1 cellular context compared by ENCODE assay signal in the genomic region with DNA sequence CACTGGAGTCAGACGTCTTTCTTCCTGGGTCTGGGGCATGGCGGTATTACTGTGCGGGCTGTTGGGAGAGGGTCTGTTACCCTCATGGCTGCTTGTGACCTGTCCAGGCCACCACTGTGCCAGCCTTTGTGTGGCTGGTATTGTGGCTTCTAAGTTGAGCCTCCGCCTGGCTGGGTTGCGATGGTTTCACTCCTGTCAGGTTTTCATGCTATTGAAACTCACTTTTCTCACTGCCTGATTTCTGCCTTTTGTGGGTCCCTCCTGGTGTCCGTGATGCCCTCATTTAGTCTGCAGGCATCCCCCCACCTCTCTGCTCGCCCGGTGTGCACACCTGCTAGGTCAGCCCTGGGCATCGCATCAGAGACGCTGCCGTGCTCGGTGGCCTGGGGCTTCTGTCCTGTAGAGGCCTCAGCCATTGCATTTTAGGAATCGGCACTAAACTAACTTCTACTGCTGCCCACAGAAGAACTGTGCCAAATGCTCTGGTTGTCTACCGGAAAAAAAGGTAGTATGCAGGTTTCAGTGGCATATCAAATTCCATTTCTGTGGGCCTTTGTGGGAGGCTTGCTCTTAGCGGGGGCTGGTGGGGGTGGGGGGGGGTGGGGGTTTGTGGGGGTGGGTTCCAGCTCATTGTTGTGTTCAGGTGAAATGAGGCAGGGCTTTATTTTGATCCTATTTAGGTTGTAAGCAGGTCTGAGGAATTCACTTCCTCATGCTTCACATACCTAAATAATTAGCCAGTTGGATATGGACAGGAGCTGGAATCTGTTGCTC.
TF ChIP-seq lines count a peak whose summit lies in the region.

No MANE protein-coding gene starts in this region.

TF ChIP-seq in WTC11, 78 proteins besides CTCF, POLR2A, EP300 and RAD21 (continued from another document):
- TF ChIP-seq, protein P1, sequence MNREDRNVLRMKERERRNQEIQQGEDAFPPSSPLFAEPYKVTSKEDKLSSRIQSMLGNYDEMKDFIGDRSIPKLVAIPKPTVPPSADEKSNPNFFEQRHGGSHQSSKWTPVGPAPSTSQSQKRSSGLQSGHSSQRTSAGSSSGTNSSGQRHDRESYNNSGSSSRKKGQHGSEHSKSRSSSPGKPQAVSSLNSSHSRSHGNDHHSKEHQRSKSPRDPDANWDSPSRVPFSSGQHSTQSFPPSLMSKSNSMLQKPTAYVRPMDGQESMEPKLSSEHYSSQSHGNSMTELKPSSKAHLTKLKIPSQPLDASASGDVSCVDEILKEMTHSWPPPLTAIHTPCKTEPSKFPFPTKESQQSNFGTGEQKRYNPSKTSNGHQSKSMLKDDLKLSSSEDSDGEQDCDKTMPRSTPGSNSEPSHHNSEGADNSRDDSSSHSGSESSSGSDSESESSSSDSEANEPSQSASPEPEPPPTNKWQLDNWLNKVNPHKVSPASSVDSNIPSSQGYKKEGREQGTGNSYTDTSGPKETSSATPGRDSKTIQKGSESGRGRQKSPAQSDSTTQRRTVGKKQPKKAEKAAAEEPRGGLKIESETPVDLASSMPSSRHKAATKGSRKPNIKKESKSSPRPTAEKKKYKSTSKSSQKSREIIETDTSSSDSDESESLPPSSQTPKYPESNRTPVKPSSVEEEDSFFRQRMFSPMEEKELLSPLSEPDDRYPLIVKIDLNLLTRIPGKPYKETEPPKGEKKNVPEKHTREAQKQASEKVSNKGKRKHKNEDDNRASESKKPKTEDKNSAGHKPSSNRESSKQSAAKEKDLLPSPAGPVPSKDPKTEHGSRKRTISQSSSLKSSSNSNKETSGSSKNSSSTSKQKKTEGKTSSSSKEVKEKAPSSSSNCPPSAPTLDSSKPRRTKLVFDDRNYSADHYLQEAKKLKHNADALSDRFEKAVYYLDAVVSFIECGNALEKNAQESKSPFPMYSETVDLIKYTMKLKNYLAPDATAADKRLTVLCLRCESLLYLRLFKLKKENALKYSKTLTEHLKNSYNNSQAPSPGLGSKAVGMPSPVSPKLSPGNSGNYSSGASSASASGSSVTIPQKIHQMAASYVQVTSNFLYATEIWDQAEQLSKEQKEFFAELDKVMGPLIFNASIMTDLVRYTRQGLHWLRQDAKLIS (CRISPR knock-in tag; IDR thresholded peaks at IDR 0.05; ENCODE audit: borderline replicate concordance) = no peak
- TF ChIP-seq NR1H2 (CRISPR knock-in tag; IDR thresholded peaks at IDR 0.05) (no peak), GTF2I (CRISPR knock-in tag; conservative IDR thresholded peaks at IDR 0.05) (no peak), ZNF671 (CRISPR knock-in tag; IDR thresholded peaks at IDR 0.05) (no peak), NFATC4 (CRISPR knock-in tag; IDR thresholded peaks at IDR 0.05) (no peak), SMAD4 (CRISPR knock-in tag; IDR thresholded peaks at IDR 0.05) (no peak), ELF4 (CRISPR knock-in tag; IDR thresholded peaks at IDR 0.05; ENCODE audit: low read depth) (no peak), SP1 (CRISPR knock-in tag; conservative IDR thresholded peaks at IDR 0.05) (no peak), RORB (CRISPR knock-in tag; IDR thresholded peaks at IDR 0.05) (no peak), SMAD3 (CRISPR knock-in tag; IDR thresholded peaks at IDR 0.05; ENCODE audit: borderline replicate concordance) (no peak), CREM (CRISPR knock-in tag; IDR thresholded peaks at IDR 0.05) (no peak), KAT7 (CRISPR knock-in tag; IDR thresholded peaks at IDR 0.05; ENCODE audit: borderline replicate concordance) (no peak), JAZF1 (CRISPR knock-in tag; IDR thresholded peaks at IDR 0.05) (no peak)
- TF ChIP-seq, protein P2, sequence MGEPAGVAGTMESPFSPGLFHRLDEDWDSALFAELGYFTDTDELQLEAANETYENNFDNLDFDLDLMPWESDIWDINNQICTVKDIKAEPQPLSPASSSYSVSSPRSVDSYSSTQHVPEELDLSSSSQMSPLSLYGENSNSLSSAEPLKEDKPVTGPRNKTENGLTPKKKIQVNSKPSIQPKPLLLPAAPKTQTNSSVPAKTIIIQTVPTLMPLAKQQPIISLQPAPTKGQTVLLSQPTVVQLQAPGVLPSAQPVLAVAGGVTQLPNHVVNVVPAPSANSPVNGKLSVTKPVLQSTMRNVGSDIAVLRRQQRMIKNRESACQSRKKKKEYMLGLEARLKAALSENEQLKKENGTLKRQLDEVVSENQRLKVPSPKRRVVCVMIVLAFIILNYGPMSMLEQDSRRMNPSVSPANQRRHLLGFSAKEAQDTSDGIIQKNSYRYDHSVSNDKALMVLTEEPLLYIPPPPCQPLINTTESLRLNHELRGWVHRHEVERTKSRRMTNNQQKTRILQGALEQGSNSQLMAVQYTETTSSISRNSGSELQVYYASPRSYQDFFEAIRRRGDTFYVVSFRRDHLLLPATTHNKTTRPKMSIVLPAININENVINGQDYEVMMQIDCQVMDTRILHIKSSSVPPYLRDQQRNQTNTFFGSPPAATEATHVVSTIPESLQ (CRISPR knock-in tag; IDR thresholded peaks at IDR 0.05) = no peak
- TF ChIP-seq, protein P3, sequence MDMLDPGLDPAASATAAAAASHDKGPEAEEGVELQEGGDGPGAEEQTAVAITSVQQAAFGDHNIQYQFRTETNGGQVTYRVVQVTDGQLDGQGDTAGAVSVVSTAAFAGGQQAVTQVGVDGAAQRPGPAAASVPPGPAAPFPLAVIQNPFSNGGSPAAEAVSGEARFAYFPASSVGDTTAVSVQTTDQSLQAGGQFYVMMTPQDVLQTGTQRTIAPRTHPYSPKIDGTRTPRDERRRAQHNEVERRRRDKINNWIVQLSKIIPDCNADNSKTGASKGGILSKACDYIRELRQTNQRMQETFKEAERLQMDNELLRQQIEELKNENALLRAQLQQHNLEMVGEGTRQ (CRISPR knock-in tag; IDR thresholded peaks at IDR 0.05) = no peak
- TF ChIP-seq, protein P4, sequence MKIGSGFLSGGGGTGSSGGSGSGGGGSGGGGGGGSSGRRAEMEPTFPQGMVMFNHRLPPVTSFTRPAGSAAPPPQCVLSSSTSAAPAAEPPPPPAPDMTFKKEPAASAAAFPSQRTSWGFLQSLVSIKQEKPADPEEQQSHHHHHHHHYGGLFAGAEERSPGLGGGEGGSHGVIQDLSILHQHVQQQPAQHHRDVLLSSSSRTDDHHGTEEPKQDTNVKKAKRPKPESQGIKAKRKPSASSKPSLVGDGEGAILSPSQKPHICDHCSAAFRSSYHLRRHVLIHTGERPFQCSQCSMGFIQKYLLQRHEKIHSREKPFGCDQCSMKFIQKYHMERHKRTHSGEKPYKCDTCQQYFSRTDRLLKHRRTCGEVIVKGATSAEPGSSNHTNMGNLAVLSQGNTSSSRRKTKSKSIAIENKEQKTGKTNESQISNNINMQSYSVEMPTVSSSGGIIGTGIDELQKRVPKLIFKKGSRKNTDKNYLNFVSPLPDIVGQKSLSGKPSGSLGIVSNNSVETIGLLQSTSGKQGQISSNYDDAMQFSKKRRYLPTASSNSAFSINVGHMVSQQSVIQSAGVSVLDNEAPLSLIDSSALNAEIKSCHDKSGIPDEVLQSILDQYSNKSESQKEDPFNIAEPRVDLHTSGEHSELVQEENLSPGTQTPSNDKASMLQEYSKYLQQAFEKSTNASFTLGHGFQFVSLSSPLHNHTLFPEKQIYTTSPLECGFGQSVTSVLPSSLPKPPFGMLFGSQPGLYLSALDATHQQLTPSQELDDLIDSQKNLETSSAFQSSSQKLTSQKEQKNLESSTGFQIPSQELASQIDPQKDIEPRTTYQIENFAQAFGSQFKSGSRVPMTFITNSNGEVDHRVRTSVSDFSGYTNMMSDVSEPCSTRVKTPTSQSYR (CRISPR knock-in tag; IDR thresholded peaks at IDR 0.05) = no peak
- TF ChIP-seq, protein P5, sequence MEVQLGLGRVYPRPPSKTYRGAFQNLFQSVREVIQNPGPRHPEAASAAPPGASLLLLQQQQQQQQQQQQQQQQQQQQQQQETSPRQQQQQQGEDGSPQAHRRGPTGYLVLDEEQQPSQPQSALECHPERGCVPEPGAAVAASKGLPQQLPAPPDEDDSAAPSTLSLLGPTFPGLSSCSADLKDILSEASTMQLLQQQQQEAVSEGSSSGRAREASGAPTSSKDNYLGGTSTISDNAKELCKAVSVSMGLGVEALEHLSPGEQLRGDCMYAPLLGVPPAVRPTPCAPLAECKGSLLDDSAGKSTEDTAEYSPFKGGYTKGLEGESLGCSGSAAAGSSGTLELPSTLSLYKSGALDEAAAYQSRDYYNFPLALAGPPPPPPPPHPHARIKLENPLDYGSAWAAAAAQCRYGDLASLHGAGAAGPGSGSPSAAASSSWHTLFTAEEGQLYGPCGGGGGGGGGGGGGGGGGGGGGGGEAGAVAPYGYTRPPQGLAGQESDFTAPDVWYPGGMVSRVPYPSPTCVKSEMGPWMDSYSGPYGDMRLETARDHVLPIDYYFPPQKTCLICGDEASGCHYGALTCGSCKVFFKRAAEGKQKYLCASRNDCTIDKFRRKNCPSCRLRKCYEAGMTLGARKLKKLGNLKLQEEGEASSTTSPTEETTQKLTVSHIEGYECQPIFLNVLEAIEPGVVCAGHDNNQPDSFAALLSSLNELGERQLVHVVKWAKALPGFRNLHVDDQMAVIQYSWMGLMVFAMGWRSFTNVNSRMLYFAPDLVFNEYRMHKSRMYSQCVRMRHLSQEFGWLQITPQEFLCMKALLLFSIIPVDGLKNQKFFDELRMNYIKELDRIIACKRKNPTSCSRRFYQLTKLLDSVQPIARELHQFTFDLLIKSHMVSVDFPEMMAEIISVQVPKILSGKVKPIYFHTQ (CRISPR knock-in tag; IDR thresholded peaks at IDR 0.05) = no peak
